Comparison of ENCODE assay signal across 8 cellular contexts in the genomic region with DNA sequence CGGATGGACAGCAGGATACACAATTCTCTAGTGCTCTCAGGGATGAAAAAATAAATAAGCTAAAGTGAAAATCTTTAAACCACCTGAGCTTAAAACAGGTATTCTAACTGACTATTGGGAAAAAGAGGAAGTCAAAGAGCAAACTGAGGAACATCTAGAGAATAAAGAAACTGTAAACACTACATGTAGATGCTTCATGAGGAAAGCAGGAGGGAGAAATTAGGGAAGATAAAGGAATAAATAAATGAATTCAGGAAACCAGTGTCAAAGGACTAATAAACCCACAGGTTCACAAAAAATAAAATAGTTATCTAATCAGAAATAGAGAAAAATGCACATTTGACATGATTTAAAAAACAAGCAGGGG. TPM values are rescaled to one million over a fixed set of nuclear protein-coding genes. Genes with fewer than 3 reads are reported as not detected.
DNase-seq lines count a peak whose midpoint lies in the region; ATAC-seq, FAIRE-seq and TF ChIP-seq lines count a peak whose summit lies in the region.

No MANE protein-coding gene starts in this region.

- H2AK5ac ChIP-seq in H1 (ENCODE audit: low read depth, low read length), result no peak overlapping the region

- no peak for FAIRE-seq in H1 (lab: Jason Lieb, UNC)

- peak overlapping the region; percentile 39 to 65 for H3K4me2 ChIP-seq in H1 (ENCODE audit: insufficient read depth in 1 of 2, low read depth in 2 of 2, low read length in 2 of 2)

- no peak overlapping the region for H3K18ac ChIP-seq in H1 (ENCODE audit: extremely low read depth, low read length)

- peak overlapping the region in 3 of 4 experiments; percentile 1 to 86 (median 83); a peak in 5 of 8 replicates for H3K4me3 ChIP-seq in H1 (ENCODE audit: extremely low read depth in 1 of 4, insufficient read depth in 2 of 4, low read depth in 3 of 4, low read length in 4 of 4)
- H3K4me3 ChIP-seq in psoas muscle, result peak overlapping the region; percentile 93

- no peak for TF ChIP-seq EP300 in H1 (IDR thresholded peaks at IDR 0.05; ENCODE audit: borderline replicate concordance in 1 of 2, low read depth in 2 of 2, low read length in 2 of 2)

- no peak overlapping the region for H2BK20ac ChIP-seq in H1 (ENCODE audit: low read length)

- no peak overlapping the region for H3K14ac ChIP-seq in H1 (ENCODE audit: insufficient read length)

- peaks cover 3% of the 10 kb centered on the region; the same call in 1 of the 2 replicates for H3K79me1 ChIP-seq in H1 (ENCODE audit: low read depth, low read length)

- no peak overlapping the region for H2BK12ac ChIP-seq in H1 (ENCODE audit: low read depth, low read length)

- ATAC-seq in GM18502 (IDR thresholded peaks at IDR 0.05; ENCODE audit: poor library complexity, unreplicated experiment) (peak; percentile 13), psoas muscle (no peak), GM19035 (IDR thresholded peaks at IDR 0.05; ENCODE audit: unreplicated experiment) (no peak)

- H4K20me1 ChIP-seq in H1 (replicated peaks in 1 of 2; ENCODE audit: control insufficient read depth in 1 of 2, insufficient read depth in 2 of 2, low read length in 2 of 2), result no peaks in the 10 kb centered on the region

- H3K23ac ChIP-seq in H1 (ENCODE audit: insufficient read length), result no peak overlapping the region

- H3K9ac ChIP-seq in H1 (replicated peaks in 1 of 4; ENCODE audit: extremely low read depth in 1 of 4, low read depth in 3 of 4, low read length in 3 of 4), result no peak overlapping the region

- TF ChIP-seq RAD21 in H1 (IDR thresholded peaks at IDR 0.05 in 1 of 2, conservative IDR thresholded peaks at IDR 0.05 in 1 of 2; ENCODE audit: low read depth in 2 of 2, low read length in 2 of 2), result no peak

- CTCF ChIA-PET in H1 (lab: Charles Lee; ENCODE audit: partially characterized antibody), result interaction anchor here (1.1 to 6.0 kb wide), 3 partner anchors 13 to 16 kb away, joined by 3 to 60 read pairs (median 5); no protein-coding TSS in a partner anchor

- POLR2A ChIA-PET in H1 (lab: Charles Lee; ENCODE audit: partially characterized antibody), result interaction anchor here (0.6 to 3.9 kb wide), 4 partner anchors 12 to 18 kb away, joined by 3 to 29 read pairs (median 10); no protein-coding TSS in a partner anchor

- no peak overlapping the region for H2AFZ ChIP-seq in H1 (ENCODE audit: low read length)

- 18% methylated on average over 1 of the region's 1 CpG; no CpG with 5 or more reads in 1 of the 2 experiments for WGBS in H1 (ENCODE audit: extremely low coverage in 1 of 2, insufficient coverage in 1 of 2, insufficient read length in 1 of 2, insufficient replicate concordance in 2 of 2, low coverage in 1 of 2, low lambda C conversion rate in 2 of 2, missing lambda C conversion rate in 1 of 2), 2 experiments
- WGBS in psoas muscle, 3 donors, result 3 to 8% (median 7%) methylated on average over 1 of the region's 1 CpG

- no peak overlapping the region for H4K8ac ChIP-seq in H1 (ENCODE audit: extremely low read depth, insufficient read depth, low read length)

- H3K36me3 ChIP-seq in KOPT-K1 (ENCODE audit: insufficient read depth, low read length), result peaks cover 8% of the 10 kb centered on the region; the same call in 1 of the 2 replicates
- H3K36me3 ChIP-seq in H1 (ENCODE audit: control insufficient read depth in 2 of 4, insufficient read depth in 4 of 4, low read length in 3 of 4), result no peaks in the 10 kb centered on the region
- peaks cover 0 to 20% of the 10 kb centered on the region in 2 donors for H3K36me3 ChIP-seq in psoas muscle (ENCODE audit: insufficient read depth in 1 of 2, low read depth in 1 of 2)

- no peak overlapping the region for H4K91ac ChIP-seq in H1 (replicated peaks; ENCODE audit: insufficient read length, low read length)

- H3K27ac ChIP-seq in KOPT-K1 (ENCODE audit: low read depth, low read length, poor library complexity, severe bottlenecking), result peak overlapping the region; percentile 73
- H3K27ac ChIP-seq in H1 (ENCODE audit: low read depth, low read length), result no peak overlapping the region
- H3K27ac ChIP-seq in psoas muscle, result peak overlapping the region; percentile 89

- H3K27me3 ChIP-seq in H1 (replicated peaks in 1 of 4; ENCODE audit: control insufficient read depth in 3 of 4, extremely low read depth in 1 of 4, insufficient read depth in 3 of 4, low read length in 3 of 4) (no peaks in the 10 kb centered on the region), psoas muscle (ENCODE audit: insufficient read depth in 3 of 3, low read length in 2 of 3) (no peaks in the 10 kb centered on the region)

- peaks cover 0 to 20% of the 10 kb centered on the region in 2 experiments; a peak in 2 of 4 replicates for H3K79me2 ChIP-seq in H1 (ENCODE audit: control insufficient read depth in 1 of 2, insufficient read depth in 2 of 2, low read length in 2 of 2)

- TF ChIP-seq CTCF in H1 (IDR thresholded peaks at IDR 0.05; ENCODE audit: control extremely low read depth in 1 of 3, insufficient read depth in 1 of 3, low read depth in 1 of 3, low read length in 3 of 3), result no peak
- TF ChIP-seq CTCF in psoas muscle (IDR thresholded peaks at IDR 0.05), result no peak

- H3K56ac ChIP-seq in H1 (replicated peaks; ENCODE audit: insufficient read length, low read depth, low read length), result no peak overlapping the region

- no peak overlapping the region for H2BK120ac ChIP-seq in H1 (replicated peaks; ENCODE audit: low read depth, low read length)

- H3K23me2 ChIP-seq in H1 (ENCODE audit: low read depth, low read length), result peaks cover 9% of the 10 kb centered on the region; the same call in 1 of the 2 replicates

- H4K5ac ChIP-seq in H1 (ENCODE audit: insufficient read length, low read depth, low read length), result no peak overlapping the region

- DNase-seq in H1 (ENCODE audit: low read depth in 1 of 2, low spot score in 2 of 2) (no peak), psoas muscle (no peak), occipital lobe (lab: John Stamatoyannopoulos, UW) (no peak), NCI-H128 (lab: John Stamatoyannopoulos, UW; ENCODE audit: unreplicated experiment) (no peak), HuH-7.5 (ENCODE audit: low spot score) (no peak)

- intact Hi-C loops in psoas muscle (cut with DNase I), result loop anchor here in 1 of 2 donors (5.0 kb wide), 1 partner anchor 118 kb away; a partner anchor contains a TSS

- H3K4me1 ChIP-seq in H1 (replicated peaks in 1 of 4; ENCODE audit: control insufficient read depth in 3 of 4, insufficient read depth in 4 of 4, low read length in 3 of 4) (no peaks in the 10 kb centered on the region; a peak in 2 of 7 replicates), psoas muscle (peaks cover 12% of the 10 kb centered on the region)

- H2BK5ac ChIP-seq in H1 (ENCODE audit: low read depth, low read length), result no peak overlapping the region

- no peak overlapping the region for H3K4ac ChIP-seq in H1 (replicated peaks; ENCODE audit: insufficient read length, low read depth, low read length)

- H3K9me3 ChIP-seq in KOPT-K1 (ENCODE audit: insufficient read depth, low read length, poor library complexity, severe bottlenecking) (no peaks in the 10 kb centered on the region), H1 (ENCODE audit: insufficient read depth in 2 of 2, low read depth in 1 of 2, low read length in 1 of 2) (no peaks in the 10 kb centered on the region), psoas muscle (no peaks in the 10 kb centered on the region)

- H2BK15ac ChIP-seq in H1 (ENCODE audit: low read length), result no peak overlapping the region

- TF ChIP-seq POLR2A in H1 (IDR thresholded peaks at IDR 0.05; ENCODE audit: control extremely low read depth in 1 of 2, low read depth in 2 of 2, low read length in 2 of 2), result no peak

TF ChIP-seq in H1, 55 proteins besides CTCF, POLR2A, EP300 and RAD21:
- TF ChIP-seq SIRT6 (IDR thresholded peaks at IDR 0.05; ENCODE audit: low read length) (no peak), TAF1 (IDR thresholded peaks at IDR 0.05; ENCODE audit: low read depth, low read length) (no peak), SRF (IDR thresholded peaks at IDR 0.05; ENCODE audit: low read depth, low read length) (no peak), TAF7 (optimal IDR thresholded peaks at IDR 0.05; ENCODE audit: borderline replicate concordance, low read depth, low read length) (no peak), TEAD4 (IDR thresholded peaks at IDR 0.05; ENCODE audit: low read depth, low read length) (no peak), CTBP2 (IDR thresholded peaks at IDR 0.05; ENCODE audit: borderline replicate concordance, insufficient read depth, insufficient read length, low read length) (no peak)
TF ChIP-seq in H1: peak in this region for 0.

RNA-seq across cellular contexts. Expression of a gene that starts 0.5 kb away (rescaled TPM):
- total RNA-seq in H1 (2021; fragmentation: NEBNext Ultra II Directional; extraction: Animal tissue kit (Norgen Biotek cat#: 25700)), result 21.5 and 24.6 TPM in 2 replicates
- polyA plus RNA-seq in H1 (2011; rRNA removed) (10.8 and 11.3 TPM in 2 replicates), psoas muscle (10 to 100 TPM in 2 of 3 donors, 1 to 10 TPM in 1; 8.2 to 11.3 (median 10.7) TPM)
- polyA plus RNA-seq in H1 (2011; cell fraction: cytosol; rRNA removed), result 17.6 TPM
- 36.1 TPM for polyA plus RNA-seq in H1 (2011; cell fraction: nucleus; rRNA removed)
- polyA plus RNA-seq in H1 (2012, experiment 1 of 2), result 17.7 to 25.6 TPM (median 20.1 TPM) in 4 replicates
- polyA plus RNA-seq in H1 (2012, experiment 2 of 2), result 3.2 TPM
- 13.2 TPM for polyA plus RNA-seq in H1 (2013, experiment 1 of 2)
- 12.5 TPM for polyA plus RNA-seq in H1 (2013, experiment 2 of 2)
- polyA minus RNA-seq in H1 (2011; rRNA and poly(A)+ RNA removed), result 21.7 and 27.3 TPM in 2 replicates
- polyA minus RNA-seq in H1 (2011; cell fraction: cytosol; rRNA and poly(A)+ RNA removed), result 15.6 TPM
- polyA minus RNA-seq in H1 (2011; cell fraction: nucleus; rRNA and poly(A)+ RNA removed), result 48.6 TPM
- total RNA-seq in psoas muscle (10 to 100 TPM; 15.6 to 24.4 (median 16.0) TPM), occipital lobe (37.1 TPM)
